Comparison of ENCODE assay signal across 22 cellular contexts in the genomic region with DNA sequence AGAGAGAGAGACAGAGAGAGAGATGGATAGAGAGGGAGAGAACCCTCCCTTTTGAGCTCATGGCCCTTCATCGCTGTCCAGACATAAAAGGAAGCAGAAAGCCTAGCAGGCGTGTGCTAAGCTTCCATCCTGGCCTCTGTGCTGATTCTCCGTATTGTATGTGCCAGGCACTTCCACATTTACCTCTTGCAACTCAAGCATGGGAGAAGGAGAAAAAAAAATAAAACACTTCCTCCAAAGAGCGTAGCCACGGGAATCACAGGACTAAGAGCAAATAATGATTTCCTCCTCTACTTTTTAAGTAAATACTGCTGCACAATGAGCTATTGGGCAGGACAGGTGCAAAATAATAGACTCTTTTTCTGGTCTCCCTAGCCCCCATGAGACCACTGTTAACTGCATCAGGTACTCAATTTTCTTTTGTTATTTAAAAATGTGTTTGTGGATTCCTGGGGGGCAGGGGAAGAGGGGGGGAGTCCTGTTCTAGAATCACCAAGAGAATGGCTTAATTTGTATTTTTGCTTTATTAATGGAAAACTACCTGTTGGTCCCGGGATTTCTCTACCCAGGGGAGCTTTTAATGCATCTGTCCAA.
DNase-seq lines count a peak whose midpoint lies in the region; ATAC-seq and TF ChIP-seq lines count a peak whose summit lies in the region.
"Had no signal": no experiment of that assay in that cellular context is flagged by ENCODE, and none has a peak within 500 bp of the region (broad histone marks: within the 10 kb centered on the region; RNA-seq: fewer than 3 reads in every experiment).

No MANE protein-coding gene starts in this region.

- H3K27ac ChIP-seq in upper lobe of right lung, result no peak overlapping the region
- H3K27ac ChIP-seq: heart left ventricle, RWPE1, skin epidermis, uterus had no signal

- H3K9me3 ChIP-seq in upper lobe of right lung, result no peaks in the 10 kb centered on the region
- H3K9me3 ChIP-seq: heart left ventricle, uterus had no signal

- no peak for TF ChIP-seq CTCF in upper lobe of right lung (IDR thresholded peaks at IDR 0.05)

- no peaks in the 10 kb centered on the region for H3K4me1 ChIP-seq in upper lobe of right lung
- H3K4me1 ChIP-seq: heart left ventricle, uterus had no signal

- H3K4me3 ChIP-seq in upper lobe of right lung, result no peak overlapping the region
- H3K4me3 ChIP-seq: heart left ventricle, skin epidermis, uterus had no signal

- intact Hi-C loops in upper lobe of right lung (cut with DNase I), result no loop called here

- DNase-seq in NCI-H1092 (lab: John Stamatoyannopoulos, UW) (peak; percentile 81), NCI-H2081 treated with DMSO at 0.1 percent for 48 hours (lab: John Stamatoyannopoulos, UW) (peak; percentile 46), NCI-H774 (lab: John Stamatoyannopoulos, UW) (peak; percentile 83), upper lobe of right lung (no peak), UCSD-AML1 (lab: John Stamatoyannopoulos, UW; ENCODE audit: unreplicated experiment) (no peak)
- DNase-seq: activated CD4-positive, alpha-beta T cell treated with anti-CD3 and anti-CD28 coated beads, Interleukin-2, amount 50 U/mL, for 48 hours; activated naive CD4-positive, alpha-beta T cell treated with anti-CD3 and anti-CD28 coated beads for 36 hours; CD8-positive, alpha-beta memory T cell; effector memory CD8-positive, alpha-beta T cell; heart left ventricle; Kasumi-1; kidney; mesenchymal stem cell; natural killer cell; NCI-H2171; stimulated activated CD4-positive, alpha-beta T cell treated with anti-CD3 and anti-CD28 coated beads, Interleukin-4, amount 100 ng/mL, for 4 hours; SW 1271; uterus had no signal

- H3K27me3 ChIP-seq in upper lobe of right lung, result no peaks in the 10 kb centered on the region
- H3K27me3 ChIP-seq: uterus had no signal

- H3K36me3 ChIP-seq in upper lobe of right lung, result no peaks in the 10 kb centered on the region
- H3K36me3 ChIP-seq: heart left ventricle, uterus had no signal

- peak; percentile 80 for ATAC-seq in upper lobe of right lung
- no peak for ATAC-seq in GM18873 (IDR thresholded peaks at IDR 0.05; ENCODE audit: low FRiP score, unreplicated experiment)
- no peak for ATAC-seq in HG02885 (IDR thresholded peaks at IDR 0.05; ENCODE audit: poor library complexity, unreplicated experiment)
- ATAC-seq: effector memory CD8-positive, alpha-beta T cell; heart left ventricle; natural killer cell had no signal

Comparison
In these comparisons a context has a peak if more than half of its experiments do, and no peak if none do; other contexts are left out.
1. DNase-seq: peak in NCI-H1092 (single experiment), NCI-H2081 treated with DMSO at 0.1 percent for 48 hours (single experiment) and NCI-H774 (single experiment); none in upper lobe of right lung (single experiment) and UCSD-AML1 (single experiment).